In the genomic region with DNA sequence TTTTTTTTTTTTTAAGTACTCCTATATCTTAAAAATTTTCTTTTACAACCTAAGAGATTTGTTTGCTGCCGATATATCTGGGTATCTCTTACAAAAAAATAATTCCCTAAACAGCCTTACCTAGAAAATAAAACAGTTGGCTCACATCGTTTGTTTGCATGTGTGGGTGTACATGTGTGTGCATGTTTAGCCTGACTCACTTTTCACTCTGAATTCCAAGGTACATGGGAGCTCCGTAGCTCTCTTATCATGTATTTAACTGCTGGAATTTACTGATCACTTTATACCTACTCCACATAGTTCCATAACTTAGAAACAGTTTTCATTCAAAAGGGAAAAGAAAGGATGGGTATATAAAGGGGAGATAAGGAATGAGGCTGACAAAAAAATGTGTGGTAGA, we compare ENCODE assay signal across 29 cellular contexts.
"Had no signal": no experiment of that assay in that cellular context is flagged by ENCODE, and none has a peak within 500 bp of the region (broad histone marks: within the 10 kb centered on the region; RNA-seq: fewer than 3 reads in every experiment).

No MANE protein-coding gene starts in this region.

- H3K27me3 ChIP-seq: ascending aorta, gastrocnemius medialis, heart left ventricle had no signal

- H3K4me1 ChIP-seq: ascending aorta, gastrocnemius medialis, heart left ventricle had no signal

- H3K9me3 ChIP-seq: ascending aorta, gastrocnemius medialis, heart left ventricle had no signal

- DNase-seq: activated CD4-positive, alpha-beta memory T cell treated with anti-CD3 and anti-CD28 coated beads, Interleukin-2, amount 10 ng/mL, durations not matched to agents 7 days and 5 days; activated CD4-positive, alpha-beta T cell treated with anti-CD3 and anti-CD28 coated beads for 1 hour; activated CD4-positive, alpha-beta T cell treated with anti-CD3 and anti-CD28 coated beads for 4 hours; activated CD4-positive, alpha-beta T cell treated with anti-CD3 and anti-CD28 coated beads, Interleukin-2, amount 10 ng/mL, durations not matched to agents 7 days and 5 days; activated CD4-positive, alpha-beta T cell treated with anti-CD3 and anti-CD28 coated beads, Interleukin-2, amount 50 U/mL, for 4 hours; activated CD8-positive, alpha-beta memory T cell treated with anti-CD3 and anti-CD28 coated beads, Interleukin-2, amount 50 U/mL, for 48 hours; activated gamma-delta T cell; activated naive CD4-positive, alpha-beta T cell; activated naive CD4-positive, alpha-beta T cell treated with anti-CD3 and anti-CD28 coated beads, Interleukin-2, amount 10 ng/mL, durations not matched to agents 7 days and 5 days; activated naive CD8-positive, alpha-beta T cell treated with anti-CD3 and anti-CD28 coated beads, Interleukin-2, amount 10 ng/mL, durations not matched to agents 7 days and 5 days; activated T-cell treated with anti-CD3 and anti-CD28 coated beads for 4 hours; activated T-cell treated with anti-CD3 and anti-CD28 coated beads, Interleukin-2, amount 50 U/mL, for 24 hours; activated T-cell treated with anti-CD3 and anti-CD28 coated beads, Interleukin-2, amount 50 U/mL, for 72 hours; caudate nucleus; cortex of kidney; dermis blood vessel endothelial cell; effector CD4-positive, alpha-beta T cell; effector memory CD8-positive, alpha-beta T cell; gastrocnemius medialis; glutamatergic neuron; heart left ventricle; T-helper 2 cell had no signal

- H3K4me3 Mint-ChIP-seq: activated CD4-positive, alpha-beta memory T cell treated with anti-CD3 and anti-CD28 coated beads, Interleukin-2, amount 10 ng/mL, durations not matched to agents 7 days and 5 days; activated CD4-positive, alpha-beta T cell treated with anti-CD3 and anti-CD28 coated beads, Interleukin-2, amount 10 ng/mL, durations not matched to agents 7 days and 5 days; activated naive CD4-positive, alpha-beta T cell treated with anti-CD3 and anti-CD28 coated beads, Interleukin-2, amount 10 ng/mL, durations not matched to agents 7 days and 5 days; activated naive CD8-positive, alpha-beta T cell treated with anti-CD3 and anti-CD28 coated beads, Interleukin-2, amount 10 ng/mL, durations not matched to agents 7 days and 5 days; activated T-cell treated with anti-CD3 and anti-CD28 coated beads, Interleukin-2, amount 50 U/mL, for 24 hours; activated T-cell treated with anti-CD3 and anti-CD28 coated beads, Interleukin-2, amount 50 U/mL, for 72 hours; brain; effector memory CD8-positive, alpha-beta T cell; WTC11 had no signal

- H3K4me3 ChIP-seq: ascending aorta, gastrocnemius medialis, heart left ventricle had no signal

- H3K27ac Mint-ChIP-seq: activated CD4-positive, alpha-beta memory T cell treated with anti-CD3 and anti-CD28 coated beads, Interleukin-2, amount 10 ng/mL, durations not matched to agents 7 days and 5 days; activated CD4-positive, alpha-beta T cell treated with anti-CD3 and anti-CD28 coated beads, Interleukin-2, amount 10 ng/mL, durations not matched to agents 7 days and 5 days; activated naive CD4-positive, alpha-beta T cell treated with anti-CD3 and anti-CD28 coated beads, Interleukin-2, amount 10 ng/mL, durations not matched to agents 7 days and 5 days; activated naive CD4-positive, alpha-beta T cell treated with anti-CD3 and anti-CD28 coated beads, Interleukin-2, amount 50 U/mL, for 72 hours; activated naive CD8-positive, alpha-beta T cell treated with anti-CD3 and anti-CD28 coated beads, Interleukin-2, amount 10 ng/mL, durations not matched to agents 7 days and 5 days; activated T-cell treated with anti-CD3 and anti-CD28 coated beads, Interleukin-2, amount 50 U/mL, for 24 hours; activated T-cell treated with anti-CD3 and anti-CD28 coated beads, Interleukin-2, amount 50 U/mL, for 72 hours; brain; effector memory CD8-positive, alpha-beta T cell; WTC11 had no signal

- H3K27me3 Mint-ChIP-seq: activated CD4-positive, alpha-beta memory T cell treated with anti-CD3 and anti-CD28 coated beads, Interleukin-2, amount 10 ng/mL, durations not matched to agents 7 days and 5 days; activated CD4-positive, alpha-beta T cell treated with anti-CD3 and anti-CD28 coated beads, Interleukin-2, amount 10 ng/mL, durations not matched to agents 7 days and 5 days; activated naive CD4-positive, alpha-beta T cell treated with anti-CD3 and anti-CD28 coated beads, Interleukin-2, amount 10 ng/mL, durations not matched to agents 7 days and 5 days; activated naive CD8-positive, alpha-beta T cell treated with anti-CD3 and anti-CD28 coated beads, Interleukin-2, amount 10 ng/mL, durations not matched to agents 7 days and 5 days; activated T-cell treated with anti-CD3 and anti-CD28 coated beads, Interleukin-2, amount 50 U/mL, for 24 hours; brain had no signal

- H3K27ac ChIP-seq: ascending aorta, gastrocnemius medialis, heart left ventricle, VCaP had no signal

- ATAC-seq: activated naive CD4-positive, alpha-beta T cell treated with anti-CD3 and anti-CD28 coated beads, Interleukin-2, amount 50 U/mL, for 72 hours; activated T-cell treated with anti-CD3 and anti-CD28 coated beads, Interleukin-2, amount 50 U/mL, for 72 hours; effector memory CD8-positive, alpha-beta T cell; esophagus mucosa; gastrocnemius medialis; heart left ventricle; WTC11 had no signal

- H3K9me3 Mint-ChIP-seq: activated CD4-positive, alpha-beta memory T cell treated with anti-CD3 and anti-CD28 coated beads, Interleukin-2, amount 10 ng/mL, durations not matched to agents 7 days and 5 days; activated CD4-positive, alpha-beta T cell treated with anti-CD3 and anti-CD28 coated beads, Interleukin-2, amount 10 ng/mL, durations not matched to agents 7 days and 5 days; activated naive CD4-positive, alpha-beta T cell treated with anti-CD3 and anti-CD28 coated beads, Interleukin-2, amount 10 ng/mL, durations not matched to agents 7 days and 5 days; activated naive CD4-positive, alpha-beta T cell treated with anti-CD3 and anti-CD28 coated beads, Interleukin-2, amount 50 U/mL, for 72 hours; activated naive CD8-positive, alpha-beta T cell treated with anti-CD3 and anti-CD28 coated beads, Interleukin-2, amount 10 ng/mL, durations not matched to agents 7 days and 5 days; activated T-cell treated with anti-CD3 and anti-CD28 coated beads, Interleukin-2, amount 50 U/mL, for 72 hours; effector memory CD8-positive, alpha-beta T cell; WTC11 had no signal

- FAIRE-seq: colon had no signal

- H3K36me3 Mint-ChIP-seq: activated naive CD4-positive, alpha-beta T cell treated with anti-CD3 and anti-CD28 coated beads, Interleukin-2, amount 10 ng/mL, durations not matched to agents 7 days and 5 days; activated naive CD4-positive, alpha-beta T cell treated with anti-CD3 and anti-CD28 coated beads, Interleukin-2, amount 50 U/mL, for 72 hours; activated naive CD8-positive, alpha-beta T cell treated with anti-CD3 and anti-CD28 coated beads, Interleukin-2, amount 10 ng/mL, durations not matched to agents 7 days and 5 days; brain; WTC11 had no signal

- H3K36me3 ChIP-seq: ascending aorta, gastrocnemius medialis, heart left ventricle had no signal

- H3K4me1 Mint-ChIP-seq: activated CD4-positive, alpha-beta memory T cell treated with anti-CD3 and anti-CD28 coated beads, Interleukin-2, amount 10 ng/mL, durations not matched to agents 7 days and 5 days; activated CD4-positive, alpha-beta T cell treated with anti-CD3 and anti-CD28 coated beads, Interleukin-2, amount 10 ng/mL, durations not matched to agents 7 days and 5 days; activated naive CD4-positive, alpha-beta T cell treated with anti-CD3 and anti-CD28 coated beads, Interleukin-2, amount 10 ng/mL, durations not matched to agents 7 days and 5 days; activated naive CD8-positive, alpha-beta T cell treated with anti-CD3 and anti-CD28 coated beads, Interleukin-2, amount 10 ng/mL, durations not matched to agents 7 days and 5 days had no signal
